35 cellular contexts compared by ENCODE assay signal in genomic region chr1:153150846-153151245, GRCh38. TPM values are rescaled to one million over a fixed set of nuclear protein-coding genes. Genes with fewer than 3 reads are reported as not detected.
"Had no signal": no experiment of that assay in that cellular context is flagged by ENCODE, and none has a peak within 500 bp of the region (broad histone marks: within the 10 kb centered on the region; RNA-seq: fewer than 3 reads in every experiment).

Gene SPRR2G (minus strand): TSS chr1:153150890. CDS start chr1:153150110, 780 bp downstream.

- H3K27me3 ChIP-seq: hepatocyte, neural progenitor cell, ovary, right atrium auricular region, right lobe of liver, testis, tibial artery, uterus had no signal

- H3K27ac Mint-ChIP-seq: mesothelial cell of epicardium; naive B cell; natural killer cell; nephron progenitor cell; neural progenitor cell; progenitor cell of endocrine pancreas; stimulated activated effector memory CD8-positive, alpha-beta T cell treated with anti-CD3 and anti-CD28 coated beads, Interleukin-12 subunit alpha, Interleukin-12 subunit beta, amount 100 ng/mL, for 72 hours; stimulated activated naive CD8-positive, alpha-beta T cell treated with anti-CD3 and anti-CD28 coated beads, Interleukin-15, amount 100 ng/mL, for 72 hours; type B pancreatic cell had no signal

- H3K4me2 ChIP-seq: hepatocyte, neural progenitor cell had no signal

- H3K27ac ChIP-seq: heart right ventricle, hepatocyte, lower lobe of right lung, neural progenitor cell, ovary, right atrium auricular region, right lobe of liver, spleen, testis, tibial artery, uterus had no signal

- H3K9me3 ChIP-seq: heart right ventricle, lower lobe of right lung, ovary, right atrium auricular region, right lobe of liver, spleen, testis, tibial artery, uterus had no signal

- H3K9ac ChIP-seq: neural progenitor cell had no signal

- ATAC-seq: heart right ventricle; left cardiac atrium; left lobe of liver; left ventricle myocardium superior; lower lobe of right lung; natural killer cell; right lobe of liver; stimulated activated effector memory CD8-positive, alpha-beta T cell treated with anti-CD3 and anti-CD28 coated beads, Interleukin-12 subunit alpha, Interleukin-12 subunit beta, amount 100 ng/mL, for 72 hours; stimulated activated naive CD8-positive, alpha-beta T cell treated with anti-CD3 and anti-CD28 coated beads, Interleukin-15, amount 100 ng/mL, for 72 hours had no signal

- H3K9me3 Mint-ChIP-seq: mesothelial cell of epicardium; natural killer cell; neural progenitor cell; stimulated activated effector memory CD8-positive, alpha-beta T cell treated with anti-CD3 and anti-CD28 coated beads, Interleukin-12 subunit alpha, Interleukin-12 subunit beta, amount 100 ng/mL, for 72 hours; stimulated activated naive CD8-positive, alpha-beta T cell treated with anti-CD3 and anti-CD28 coated beads, Interleukin-15, amount 100 ng/mL, for 72 hours had no signal

- DNase-seq: heart right ventricle; islet precursor cell; kidney glomerular epithelial cell; left cardiac atrium; left ventricle myocardium superior; lower lobe of right lung; mammary epithelial cell; mesendoderm; naive B cell; natural killer cell; nephron progenitor cell; ovary; right lobe of liver; spleen; stimulated activated CD4-positive, alpha-beta T cell treated with anti-CD3 and anti-CD28 coated beads, Interleukin-4, amount 100 ng/mL, for 24 hours; stimulated activated naive CD4-positive, alpha-beta T cell treated with Interleukin-2 at 50 U/mL for 16 hours; stimulated activated naive CD8-positive, alpha-beta T cell treated with anti-CD3 and anti-CD28 coated beads, Interleukin-15, amount 100 ng/mL, for 72 hours; substantia nigra; testis; tibial artery; uterus had no signal

- H3K4me1 Mint-ChIP-seq: naive B cell; natural killer cell; nephron progenitor cell; neural progenitor cell; stimulated activated effector memory CD8-positive, alpha-beta T cell treated with anti-CD3 and anti-CD28 coated beads, Interleukin-12 subunit alpha, Interleukin-12 subunit beta, amount 100 ng/mL, for 72 hours; stimulated activated naive CD8-positive, alpha-beta T cell treated with anti-CD3 and anti-CD28 coated beads, Interleukin-15, amount 100 ng/mL, for 72 hours had no signal

- H3K4me1 ChIP-seq: heart right ventricle, lower lobe of right lung, neural progenitor cell, right atrium auricular region, right lobe of liver, spleen, testis, tibial artery, uterus had no signal

- H3K36me3 ChIP-seq: heart right ventricle, lower lobe of right lung, neural progenitor cell, ovary, right atrium auricular region, right lobe of liver, spleen, tibial artery, uterus had no signal

- H2AFZ ChIP-seq: hepatocyte, neural progenitor cell had no signal

- H3K36me3 Mint-ChIP-seq: mesothelial cell of epicardium; naive B cell; natural killer cell; neural progenitor cell; stimulated activated effector memory CD8-positive, alpha-beta T cell treated with anti-CD3 and anti-CD28 coated beads, Interleukin-12 subunit alpha, Interleukin-12 subunit beta, amount 100 ng/mL, for 72 hours; type B pancreatic cell had no signal

- H3K4me3 Mint-ChIP-seq: mesothelial cell of epicardium; naive B cell; natural killer cell; nephron progenitor cell; neural progenitor cell; stimulated activated effector memory CD8-positive, alpha-beta T cell treated with anti-CD3 and anti-CD28 coated beads, Interleukin-12 subunit alpha, Interleukin-12 subunit beta, amount 100 ng/mL, for 72 hours; stimulated activated naive CD8-positive, alpha-beta T cell treated with anti-CD3 and anti-CD28 coated beads, Interleukin-15, amount 100 ng/mL, for 72 hours; type B pancreatic cell had no signal

- H3K4me3 ChIP-seq: heart right ventricle, hepatocyte, lower lobe of right lung, neural progenitor cell, ovary, right atrium auricular region, right lobe of liver, skin epidermis, spleen, testis, tibial artery, uterus had no signal

- H3K79me2 ChIP-seq: hepatocyte had no signal

RNA-seq across cellular contexts. Expression of gene SPRR2G, which starts in this region (rescaled TPM):
- total RNA-seq: heart right ventricle, hepatocyte, left cardiac atrium, left lobe of liver, left ventricle myocardium superior, lower lobe of right lung, mammary epithelial cell, mesothelial cell of epicardium, mononuclear cell, natural killer cell, omental fat pad, ovary, progenitor cell of endocrine pancreas, pulmonary artery endothelial cell, renal cortical epithelial cell, right atrium auricular region, right lobe of liver, spleen, testis, ureter, uterus had no signal
- polyA plus RNA-seq: heart right ventricle, hepatocyte, mammary epithelial cell, ovary, spleen had no signal
